1 cellular context compared by ENCODE assay signal in genomic region chr6:14770572-14770971, GRCh38.
A peak's percentile ranks its signal among the peaks of the same experiment; 100 is the strongest.
TF ChIP-seq lines count a peak whose summit lies in the region.

No MANE protein-coding gene starts in this region.

TF ChIP-seq in IMR-90, 13 proteins besides CTCF, POLR2A, EP300 and RAD21:
- TF ChIP-seq, protein P1, sequence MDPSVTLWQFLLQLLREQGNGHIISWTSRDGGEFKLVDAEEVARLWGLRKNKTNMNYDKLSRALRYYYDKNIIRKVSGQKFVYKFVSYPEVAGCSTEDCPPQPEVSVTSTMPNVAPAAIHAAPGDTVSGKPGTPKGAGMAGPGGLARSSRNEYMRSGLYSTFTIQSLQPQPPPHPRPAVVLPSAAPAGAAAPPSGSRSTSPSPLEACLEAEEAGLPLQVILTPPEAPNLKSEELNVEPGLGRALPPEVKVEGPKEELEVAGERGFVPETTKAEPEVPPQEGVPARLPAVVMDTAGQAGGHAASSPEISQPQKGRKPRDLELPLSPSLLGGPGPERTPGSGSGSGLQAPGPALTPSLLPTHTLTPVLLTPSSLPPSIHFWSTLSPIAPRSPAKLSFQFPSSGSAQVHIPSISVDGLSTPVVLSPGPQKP (IDR thresholded peaks at IDR 0.05; ENCODE audit: borderline replicate concordance, low read depth, low read length), result no peak
- peak; percentile 57; the same call in 1 of the 2 replicates for TF ChIP-seq FOS (IDR thresholded peaks at IDR 0.05; ENCODE audit: low read depth, low read length)
